In genomic region chr13:79190932-79191331, GRCh38 we compare ENCODE assay signal across 13 cellular contexts.
DNase-seq lines count a peak whose midpoint lies in the region; ATAC-seq lines count a peak whose summit lies in the region.
"Had no signal": no experiment of that assay in that cellular context is flagged by ENCODE, and none has a peak within 500 bp of the region (broad histone marks: within the 10 kb centered on the region; RNA-seq: fewer than 3 reads in every experiment).

No MANE protein-coding gene starts in this region.

- H3K36me3 Mint-ChIP-seq in naive B cell: no peaks in the 10 kb centered on the region
- H3K36me3 Mint-ChIP-seq: brain had no signal

- peak overlapping the region in 3 of 6 donors; percentile 16 to 65 (median 25) for H3K27ac Mint-ChIP-seq in naive B cell
- H3K27ac Mint-ChIP-seq: brain had no signal

- peaks cover 0 to 8% (median 7%) of the 10 kb centered on the region in 3 donors for H3K27me3 Mint-ChIP-seq in naive B cell
- H3K27me3 Mint-ChIP-seq: brain had no signal

- H3K4me1 Mint-ChIP-seq in naive B cell: peaks cover 40 to 55% (median 46%) of the 10 kb centered on the region in 3 donors

- peak; percentile 31 for ATAC-seq in GM18907 (IDR thresholded peaks at IDR 0.05; ENCODE audit: unreplicated experiment)
- ATAC-seq in HG02571 (IDR thresholded peaks at IDR 0.05; ENCODE audit: unreplicated experiment): peak; percentile 24
- peak; percentile 15 for ATAC-seq in HG03442 (IDR thresholded peaks at IDR 0.05; ENCODE audit: unreplicated experiment)
- ATAC-seq in naive B cell (ENCODE audit: low read depth in 2 of 2): peak; percentile 9 to 24

- DNase-seq in naive B cell: peak; percentile 31
- no peak for DNase-seq in mesenteric fat pad (ENCODE audit: low spot score)
- DNase-seq in cerebellum (ENCODE audit: low spot score): no peak
- no peak for DNase-seq in activated gamma-delta T cell (lab: John Stamatoyannopoulos, UW)
- DNase-seq: mesenchymal stem cell; NCI-H2171; Peyer's patch; posterior cingulate gyrus; stimulated activated naive CD4-positive, alpha-beta T cell treated with Interleukin-2 at 50 U/mL for 16 hours had no signal

- no peaks in the 10 kb centered on the region for H3K9me3 Mint-ChIP-seq in naive B cell
- H3K9me3 Mint-ChIP-seq: brain had no signal

- H3K4me3 Mint-ChIP-seq in naive B cell: peak overlapping the region; percentile 0 to 78 (median 49)
- H3K4me3 Mint-ChIP-seq: brain had no signal
